ENCODE assay signal across 1 cellular context in the genomic region with DNA sequence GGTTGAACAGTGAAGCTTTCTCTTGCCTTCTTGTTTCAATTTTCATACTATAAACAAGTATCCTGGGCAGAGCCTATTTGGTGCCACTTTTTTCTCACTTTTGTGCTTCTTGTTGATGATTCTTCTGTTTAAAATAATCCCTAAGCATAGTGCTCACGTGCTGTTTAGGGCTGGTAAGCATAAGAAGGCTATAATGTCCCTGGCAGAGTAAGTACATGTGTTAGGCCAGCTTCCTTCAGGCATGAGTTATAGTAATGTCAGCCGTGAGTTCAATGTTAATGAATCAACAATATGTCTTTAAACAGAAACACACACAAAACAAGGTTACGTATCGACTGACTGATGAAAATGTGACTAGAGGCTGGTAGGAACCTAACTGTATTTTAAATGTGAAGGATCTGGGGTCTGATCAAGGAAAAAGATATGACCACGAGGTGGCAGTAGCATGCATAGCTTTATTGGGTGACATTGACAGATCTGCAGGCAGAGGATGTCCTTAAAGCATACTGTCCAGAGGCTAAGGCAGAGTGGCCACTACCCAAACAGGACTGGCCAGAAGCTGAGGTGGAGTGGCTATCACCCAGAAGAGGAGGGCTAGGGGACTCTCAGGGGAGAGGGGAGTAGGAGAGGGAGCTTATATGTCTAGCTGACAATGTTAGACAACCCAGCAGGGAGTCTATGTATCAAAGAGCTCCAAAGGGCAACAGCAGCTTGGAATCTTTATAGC.
TF ChIP-seq lines count a peak whose summit lies in the region.

No MANE protein-coding gene starts in this region.

TF ChIP-seq in IMR-90, 13 proteins besides CTCF, POLR2A, EP300 and RAD21:
- TF ChIP-seq CHD1 (IDR thresholded peaks at IDR 0.05; ENCODE audit: low read depth, low read length) (no peak), RCOR1 (IDR thresholded peaks at IDR 0.05; ENCODE audit: insufficient replicate concordance, low read length) (no peak), USF2 (IDR thresholded peaks at IDR 0.05; ENCODE audit: low read depth, low read length) (no peak), SMC3 (IDR thresholded peaks at IDR 0.05; ENCODE audit: low read depth, low read length) (peak; percentile 85)
